Comparison of ENCODE assay signal across 9 cellular contexts in the genomic region with DNA sequence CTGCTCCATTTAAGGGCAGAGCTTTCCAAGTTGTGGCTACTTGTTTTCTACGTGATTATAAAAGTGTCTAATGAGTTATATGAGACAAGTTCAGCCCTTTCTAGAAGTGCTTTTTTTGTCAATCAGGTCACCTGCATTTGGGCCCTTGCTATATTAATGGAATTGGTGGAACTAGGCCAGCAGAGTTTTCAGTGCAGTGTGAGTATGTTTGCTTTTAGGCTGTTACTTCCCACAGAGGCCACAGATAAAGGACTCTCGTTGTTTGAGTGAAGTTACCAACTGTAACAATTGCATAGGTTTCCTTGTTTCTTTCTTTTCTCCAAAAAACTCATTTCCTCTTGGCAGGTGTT. TPM values are rescaled to one million over a fixed set of nuclear protein-coding genes. Genes with fewer than 3 reads are reported as not detected.
DNase-seq lines count a peak whose midpoint lies in the region; ATAC-seq and TF ChIP-seq lines count a peak whose summit lies in the region.
"Had no signal": no experiment of that assay in that cellular context is flagged by ENCODE, and none has a peak within 500 bp of the region (broad histone marks: within the 10 kb centered on the region; RNA-seq: fewer than 3 reads in every experiment).

No MANE protein-coding gene starts in this region.

- no peak for TF ChIP-seq POLR2A in lower leg skin (IDR thresholded peaks at IDR 0.05)

- 20% methylated on average over 2 of the region's 2 CpGs for WGBS in hepatocyte (ENCODE audit: low lambda C conversion rate, missing lambda C conversion rate)
- WGBS in lower leg skin, 2 donors, result 53 to 57% methylated on average over 2 of the region's 2 CpGs

- no peak for ATAC-seq in activated CD4-positive, alpha-beta T cell treated with anti-CD3 and anti-CD28 coated beads for 36 hours
- no peak for ATAC-seq in HG03095 (IDR thresholded peaks at IDR 0.05; ENCODE audit: unreplicated experiment)

- peaks cover 91% of the 10 kb centered on the region for H3K4me1 Mint-ChIP-seq in activated CD4-positive, alpha-beta T cell treated with anti-CD3 and anti-CD28 coated beads for 36 hours

- H3K27me3 ChIP-seq in SU-DHL-6 (ENCODE audit: low read length) (no peaks in the 10 kb centered on the region), hepatocyte (no peaks in the 10 kb centered on the region), stomach smooth muscle (ENCODE audit: control insufficient read depth in 1 of 2, insufficient read depth in 2 of 2, low read length in 2 of 2) (no peaks in the 10 kb centered on the region)

- H3K4me3 Mint-ChIP-seq in activated CD4-positive, alpha-beta T cell treated with anti-CD3 and anti-CD28 coated beads for 36 hours, result peak overlapping the region; percentile 74

- H3K27me3 Mint-ChIP-seq in activated CD4-positive, alpha-beta T cell treated with anti-CD3 and anti-CD28 coated beads for 36 hours, result no peaks in the 10 kb centered on the region

- H3K36me3 ChIP-seq in SU-DHL-6 (ENCODE audit: low read length), result 0 out of 2 replicates have a peak, but pooled peaks cover 3% of the 10 kb centered on the region
- no peaks in the 10 kb centered on the region for H3K36me3 ChIP-seq in hepatocyte (replicated peaks; ENCODE audit: insufficient read depth, low read depth)
- H3K36me3 ChIP-seq in stomach smooth muscle (ENCODE audit: control insufficient read depth in 2 of 2, insufficient read depth in 2 of 2, low read length in 2 of 2), result no peaks in the 10 kb centered on the region

- no peak overlapping the region for H2AFZ ChIP-seq in SU-DHL-6 (ENCODE audit: low read depth, low read length, severe bottlenecking)
- H2AFZ ChIP-seq in hepatocyte, result no peak overlapping the region

- peaks cover 65% of the 10 kb centered on the region for H3K36me3 Mint-ChIP-seq in activated CD4-positive, alpha-beta T cell treated with anti-CD3 and anti-CD28 coated beads for 36 hours (ENCODE audit: low read depth)

- peaks cover 33% of the 10 kb centered on the region for H3F3A ChIP-seq in SU-DHL-6 (ENCODE audit: insufficient read depth)

- H3K27ac Mint-ChIP-seq in activated CD4-positive, alpha-beta T cell treated with anti-CD3 and anti-CD28 coated beads for 36 hours, result peak overlapping the region; percentile 100

- TF ChIP-seq CTCF in SU-DHL-6 (IDR thresholded peaks at IDR 0.05; ENCODE audit: insufficient read depth, low read length, poor library complexity, severe bottlenecking) (no peak), hepatocyte (IDR thresholded peaks at IDR 0.05; ENCODE audit: poor library complexity) (no peak), lower leg skin (IDR thresholded peaks at IDR 0.05) (no peak)

- no peaks in the 10 kb centered on the region for H3K9me3 Mint-ChIP-seq in activated CD4-positive, alpha-beta T cell treated with anti-CD3 and anti-CD28 coated beads for 36 hours (ENCODE audit: low read depth)

- peak overlapping the region; percentile 92 for H3K27ac ChIP-seq in SU-DHL-6 (ENCODE audit: low read depth, low read length)
- H3K27ac ChIP-seq in hepatocyte, result peak overlapping the region; percentile 93
- H3K27ac ChIP-seq in stomach smooth muscle (ENCODE audit: low read length), result peak overlapping the region; percentile 12

- no peak for DNase-seq in activated CD4-positive, alpha-beta T cell treated with anti-CD3 and anti-CD28 coated beads for 36 hours
- no peak for DNase-seq in activated CD4-positive, alpha-beta T cell treated with anti-CD3 and anti-CD28 coated beads for 4 hours
- DNase-seq in hepatocyte (ENCODE audit: low spot score), result no peak
- no peak for DNase-seq in T-helper 9 cell
- no peak for DNase-seq in lower leg skin (ENCODE audit: low spot score in 2 of 2)
- DNase-seq: posterior cingulate gyrus had no signal

- POLR2A ChIA-PET in activated CD4-positive, alpha-beta T cell treated with anti-CD3 and anti-CD28 coated beads for 36 hours (lab: Charles Lee), result interaction anchor here (1.0 to 7.2 kb wide), 5 partner anchors 11 to 20 kb away, joined by 3 to 88 read pairs (median 19); a partner anchor contains a TSS

- H3K9ac ChIP-seq in SU-DHL-6 (ENCODE audit: low read length), result peak overlapping the region; percentile 29; the same call in 1 of the 2 replicates
- peak overlapping the region; percentile 3 to 48 for H3K9ac ChIP-seq in stomach smooth muscle (ENCODE audit: low read length in 2 of 2)

- no peaks in the 10 kb centered on the region for H3K9me2 ChIP-seq in SU-DHL-6 (replicated peaks; ENCODE audit: insufficient read depth, low read length)
- H3K9me2 ChIP-seq in hepatocyte (replicated peaks; ENCODE audit: insufficient read depth), result no peaks in the 10 kb centered on the region

- H3K4me2 ChIP-seq in SU-DHL-6 (ENCODE audit: low read depth, low read length, poor library complexity, severe bottlenecking), result peak overlapping the region; percentile 59
- peak overlapping the region; percentile 56 for H3K4me2 ChIP-seq in hepatocyte

- H3K79me2 ChIP-seq in SU-DHL-6 (ENCODE audit: insufficient read depth, low read length) (peaks cover 60% of the 10 kb centered on the region), hepatocyte (peaks cover 78% of the 10 kb centered on the region)

- no peaks in the 10 kb centered on the region for H3K9me3 ChIP-seq in SU-DHL-6 (ENCODE audit: insufficient read depth, low read length)
- no peaks in the 10 kb centered on the region for H3K9me3 ChIP-seq in hepatocyte (ENCODE audit: low read depth)
- no peaks in the 10 kb centered on the region for H3K9me3 ChIP-seq in stomach smooth muscle (ENCODE audit: control insufficient read depth in 2 of 2, low read length in 2 of 2)

- H3K4me1 ChIP-seq in hepatocyte (ENCODE audit: insufficient read depth), result peaks cover 43% of the 10 kb centered on the region
- peaks cover 11% of the 10 kb centered on the region for H3K4me1 ChIP-seq in stomach smooth muscle (ENCODE audit: control insufficient read depth, insufficient read depth, low read length)

- H3K4me3 ChIP-seq in SU-DHL-6 (ENCODE audit: insufficient read depth, low read length, poor library complexity, severe bottlenecking) (no peak overlapping the region), hepatocyte (no peak overlapping the region), stomach smooth muscle (ENCODE audit: low read length in 2 of 2) (peak overlapping the region in 1 of 2 donors; percentile 31), lower leg skin (ENCODE audit: low read depth, poor library complexity, severe bottlenecking) (no peak overlapping the region)

- CTCF ChIA-PET in activated CD4-positive, alpha-beta T cell treated with anti-CD3 and anti-CD28 coated beads for 36 hours (lab: Charles Lee), result interaction anchor here (0.8 to 6.0 kb wide), 8 partner anchors 9 to 240 kb away, joined by 3 to 54 read pairs (median 4); no protein-coding TSS in a partner anchor

- H4K20me1 ChIP-seq in SU-DHL-6 (ENCODE audit: low read depth, low read length) (no peaks in the 10 kb centered on the region), hepatocyte (ENCODE audit: insufficient read depth, poor library complexity, severe bottlenecking) (no peaks in the 10 kb centered on the region)

- intact Hi-C loops in activated CD4-positive, alpha-beta T cell treated with anti-CD3 and anti-CD28 coated beads for 36 hours (cut with DNase I, micrococcal nuclease), result loop anchor here (2.0 to 10.0 kb wide), 7 partner anchors 66 to 1190 kb away; a partner anchor contains a TSS
- intact Hi-C loops in lower leg skin (cut with DNase I; ENCODE audit: low total_unique reads), result no loop called here

RNA-seq across cellular contexts. Expression of a gene that starts 10.9 kb away (rescaled TPM):
- total RNA-seq in activated CD4-positive, alpha-beta T cell treated with anti-CD3 and anti-CD28 coated beads for 36 hours, result 100 to 1,000 TPM; 241 to 258 TPM
- 23.1 and 23.9 TPM in 2 replicates for total RNA-seq in hepatocyte
- 22.9 and 25.0 TPM in 2 replicates for polyA plus RNA-seq in hepatocyte
- total RNA-seq in lower leg skin, result 10 to 100 TPM; 34.2 to 69.5 (median 43.7) TPM

Comparison
In these comparisons a context has a peak if more than half of its experiments do, and no peak if none do; other contexts are left out.
1. H3K27ac ChIP-seq: peak in every context shown above with its lines; median percentile 93 in hepatocyte; 92 in SU-DHL-6; 12 in stomach smooth muscle.